In the genomic region with DNA sequence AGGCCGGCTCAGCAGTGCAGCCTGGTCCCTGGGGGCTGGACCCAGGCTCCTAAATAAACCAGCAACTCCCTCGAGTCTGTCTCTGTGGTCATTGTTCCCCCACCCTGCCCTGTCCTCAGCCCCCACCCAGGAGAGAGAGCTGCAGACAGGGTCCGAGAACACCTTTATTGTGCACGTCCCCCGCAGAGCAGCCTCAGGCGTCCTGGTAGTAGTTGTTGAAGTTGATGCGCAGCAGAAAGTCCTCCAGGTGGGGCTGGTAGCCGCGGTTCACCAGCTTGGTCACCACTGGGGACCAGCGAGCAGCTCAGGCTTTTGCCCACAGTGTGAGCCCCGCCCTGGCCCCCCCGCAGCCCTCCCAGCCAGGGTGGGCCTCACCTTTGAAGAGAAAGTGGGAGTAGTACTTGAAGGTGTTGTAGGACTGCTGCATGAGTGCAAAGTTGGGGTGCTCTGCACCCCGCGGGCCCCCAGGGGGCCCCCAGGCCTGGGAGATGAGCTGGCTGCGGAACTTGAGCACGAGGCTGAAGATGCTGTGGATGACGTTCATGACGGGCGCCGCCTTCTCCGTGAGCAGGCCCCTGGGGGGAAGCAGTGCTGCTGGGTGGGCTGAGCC, we compare ENCODE assay signal across 1 cellular context.
TF ChIP-seq lines count a peak whose summit lies in the region.

No MANE protein-coding gene starts in this region.

TF ChIP-seq in K562, 482 proteins besides CTCF, POLR2A, EP300 and RAD21:
- no peak for TF ChIP-seq MYC (IDR thresholded peaks at IDR 0.05; ENCODE audit: low read depth, low read length)
- no peak for TF ChIP-seq MYC (CRISPR knock-in tag; IDR thresholded peaks at IDR 0.05; ENCODE audit: borderline replicate concordance, low read depth)
- no peak for TF ChIP-seq RNF2 (IDR thresholded peaks at IDR 0.05)
- TF ChIP-seq, protein P1, sequence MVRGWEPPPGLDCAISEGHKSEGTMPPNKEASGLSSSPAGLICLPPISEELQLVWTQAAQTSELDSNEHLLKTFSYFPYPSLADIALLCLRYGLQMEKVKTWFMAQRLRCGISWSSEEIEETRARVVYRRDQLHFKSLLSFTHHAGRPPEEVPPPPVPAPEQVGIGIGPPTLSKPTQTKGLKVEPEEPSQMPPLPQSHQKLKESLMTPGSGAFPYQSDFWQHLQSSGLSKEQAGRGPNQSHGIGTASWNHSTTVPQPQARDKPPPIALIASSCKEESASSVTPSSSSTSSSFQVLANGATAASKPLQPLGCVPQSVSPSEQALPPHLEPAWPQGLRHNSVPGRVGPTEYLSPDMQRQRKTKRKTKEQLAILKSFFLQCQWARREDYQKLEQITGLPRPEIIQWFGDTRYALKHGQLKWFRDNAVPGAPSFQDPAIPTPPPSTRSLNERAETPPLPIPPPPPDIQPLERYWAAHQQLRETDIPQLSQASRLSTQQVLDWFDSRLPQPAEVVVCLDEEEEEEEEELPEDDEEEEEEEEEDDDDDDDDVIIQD (CRISPR knock-in tag; IDR thresholded peaks at IDR 0.05): no peak
- TF ChIP-seq HMG20A (CRISPR knock-in tag; conservative IDR thresholded peaks at IDR 0.05): no peak
- TF ChIP-seq CBFA2T3 (IDR thresholded peaks at IDR 0.05): no peak
- no peak for TF ChIP-seq DPF2 (IDR thresholded peaks at IDR 0.05)
- TF ChIP-seq PHTF2 (CRISPR knock-in tag; IDR thresholded peaks at IDR 0.05): no peak
- TF ChIP-seq POLR2G (IDR thresholded peaks at IDR 0.05; ENCODE audit: low read depth, low read length): peak; percentile 29; the same call in 1 of the 2 replicates
- TF ChIP-seq, protein P2, sequence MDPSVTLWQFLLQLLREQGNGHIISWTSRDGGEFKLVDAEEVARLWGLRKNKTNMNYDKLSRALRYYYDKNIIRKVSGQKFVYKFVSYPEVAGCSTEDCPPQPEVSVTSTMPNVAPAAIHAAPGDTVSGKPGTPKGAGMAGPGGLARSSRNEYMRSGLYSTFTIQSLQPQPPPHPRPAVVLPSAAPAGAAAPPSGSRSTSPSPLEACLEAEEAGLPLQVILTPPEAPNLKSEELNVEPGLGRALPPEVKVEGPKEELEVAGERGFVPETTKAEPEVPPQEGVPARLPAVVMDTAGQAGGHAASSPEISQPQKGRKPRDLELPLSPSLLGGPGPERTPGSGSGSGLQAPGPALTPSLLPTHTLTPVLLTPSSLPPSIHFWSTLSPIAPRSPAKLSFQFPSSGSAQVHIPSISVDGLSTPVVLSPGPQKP (CRISPR knock-in tag; IDR thresholded peaks at IDR 0.05): no peak
- no peak for TF ChIP-seq GABPB1 (CRISPR knock-in tag; IDR thresholded peaks at IDR 0.05)
- peak; percentile 15 for TF ChIP-seq CCNT2 (IDR thresholded peaks at IDR 0.05; ENCODE audit: borderline replicate concordance, extremely low read depth, insufficient read length, low read depth, low read length)
- no peak for TF ChIP-seq ZNF140 (CRISPR knock-in tag; IDR thresholded peaks at IDR 0.05)
- no peak for TF ChIP-seq ZNF316 (IDR thresholded peaks at IDR 0.05)
- no peak for TF ChIP-seq ZFP36 (IDR thresholded peaks at IDR 0.05; ENCODE audit: low read depth, low read length, partially characterized antibody)
- TF ChIP-seq CGGBP1 (CRISPR knock-in tag; IDR thresholded peaks at IDR 0.05): no peak
- TF ChIP-seq PHF20 (IDR thresholded peaks at IDR 0.05; ENCODE audit: partially characterized antibody): no peak
